ENCODE assay signal across 14 cellular contexts in the genomic region with DNA sequence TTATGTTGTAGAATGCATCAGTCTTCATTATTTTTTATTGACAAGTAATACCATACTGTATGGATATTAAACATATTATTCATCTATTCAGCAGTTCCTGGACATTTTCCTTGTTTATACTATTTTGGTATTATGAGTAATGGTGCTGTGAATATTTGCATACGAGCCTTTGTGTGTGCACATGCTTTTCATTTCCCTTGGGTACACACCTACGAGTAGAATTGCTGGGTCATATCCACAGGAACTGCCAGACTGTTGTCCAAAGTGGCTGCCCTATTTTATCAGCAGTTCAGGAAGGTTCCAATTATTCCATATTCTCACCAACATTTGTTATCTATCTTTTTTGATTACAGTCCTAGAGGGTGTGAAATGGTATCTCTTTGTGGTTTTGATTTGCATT.
DNase-seq lines count a peak whose midpoint lies in the region; FAIRE-seq and TF ChIP-seq lines count a peak whose summit lies in the region.
"Had no signal": no experiment of that assay in that cellular context is flagged by ENCODE, and none has a peak within 500 bp of the region (broad histone marks: within the 10 kb centered on the region; RNA-seq: fewer than 3 reads in every experiment).

No MANE protein-coding gene starts in this region.

- H3K9me3 ChIP-seq in DOHH2 (ENCODE audit: control insufficient read depth, insufficient read depth, low read length) (no peaks in the 10 kb centered on the region), Karpas-422 (ENCODE audit: low read length) (no peaks in the 10 kb centered on the region), astrocyte (ENCODE audit: insufficient read depth, low read depth, low read length) (no peaks in the 10 kb centered on the region)

- H2AFZ ChIP-seq in Karpas-422 (ENCODE audit: low read length) (no peak overlapping the region), astrocyte (ENCODE audit: low read depth, low read length) (no peak overlapping the region)

- H3K9me3 Mint-ChIP-seq in astrocyte (ENCODE audit: unreplicated experiment) = no peaks in the 10 kb centered on the region

- no peak overlapping the region for H3K27ac ChIP-seq in DOHH2 (ENCODE audit: low read depth, low read length)
- H3K27ac ChIP-seq in Karpas-422 (ENCODE audit: low read length) = no peak overlapping the region
- H3K27ac ChIP-seq in astrocyte (ENCODE audit: low read depth, low read length) = no peak overlapping the region
- H3K27ac ChIP-seq: C4-2B had no signal

- peaks cover 43% of the 10 kb centered on the region for H3K4me1 Mint-ChIP-seq in astrocyte (ENCODE audit: low read depth, unreplicated experiment)

- FAIRE-seq in astrocyte (lab: Jason Lieb, UNC) = no peak
- FAIRE-seq: A204.1, HTR-8/SVneo had no signal

- no peak overlapping the region; the same call in 1 of the 2 replicates for H3K4me3 ChIP-seq in DOHH2 (ENCODE audit: low read length)
- H3K4me3 ChIP-seq in Karpas-422 (ENCODE audit: low read length) = no peak overlapping the region
- H3K4me3 ChIP-seq in astrocyte (ENCODE audit: insufficient read depth, low read depth, low read length) = no peak overlapping the region
- no peak overlapping the region for H3K4me3 ChIP-seq in fibroblast of pulmonary artery (replicated peaks; ENCODE audit: low read depth, low read length)

- POLR2A ChIA-PET in HEK293T (lab: Yijun Ruan, JAX) (no interaction called here), GM10248 (lab: Yijun Ruan, JAX) (no interaction called here)

- TF ChIP-seq CTCF in DOHH2 (IDR thresholded peaks at IDR 0.05; ENCODE audit: low read depth, low read length, poor library complexity, severe bottlenecking) (no peak), astrocyte (IDR thresholded peaks at IDR 0.05; ENCODE audit: insufficient read depth, low read depth, low read length) (no peak), fibroblast of pulmonary artery (IDR thresholded peaks at IDR 0.05; ENCODE audit: low read length, missing control alignments) (no peak), GM10248 (IDR thresholded peaks at IDR 0.05; ENCODE audit: control extremely low read depth, extremely low read depth, low read depth, missing control alignments) (no peak)

- CTCF ChIA-PET in HEK293T (lab: Yijun Ruan, JAX) = no interaction called here
- CTCF ChIA-PET in GM10248 (lab: Yijun Ruan, JAX) = no interaction called here

- no peak overlapping the region for H3K27ac Mint-ChIP-seq in astrocyte (ENCODE audit: unreplicated experiment)

- no peaks in the 10 kb centered on the region for H3F3A ChIP-seq in DOHH2 (ENCODE audit: control insufficient read depth, insufficient read depth)

- H3K27me3 Mint-ChIP-seq in astrocyte (ENCODE audit: low read depth, unreplicated experiment) = peaks cover 6% of the 10 kb centered on the region

- H3K27me3 ChIP-seq in DOHH2 (ENCODE audit: control insufficient read depth, low read length) (0 out of 2 replicates have a peak, but pooled peaks cover 2% of the 10 kb centered on the region), Karpas-422 (ENCODE audit: low read length) (no peaks in the 10 kb centered on the region), astrocyte (ENCODE audit: insufficient read depth, low read length) (peaks cover 2% of the 10 kb centered on the region)

- H3K36me3 ChIP-seq in DOHH2 (ENCODE audit: control insufficient read depth, low read length) (no peaks in the 10 kb centered on the region), Karpas-422 (ENCODE audit: insufficient read depth, low read length) (no peaks in the 10 kb centered on the region), astrocyte (ENCODE audit: insufficient read depth, low read length) (no peaks in the 10 kb centered on the region)

- no peak overlapping the region for H3K9ac ChIP-seq in Karpas-422 (ENCODE audit: low read length)
- no peak overlapping the region for H3K9ac ChIP-seq in astrocyte (ENCODE audit: low read length)

- no peaks in the 10 kb centered on the region for H3K36me3 Mint-ChIP-seq in astrocyte (ENCODE audit: low read depth, unreplicated experiment)

- H4K20me1 ChIP-seq in DOHH2 (ENCODE audit: control insufficient read depth, insufficient read depth, low read depth, low read length) (no peaks in the 10 kb centered on the region), Karpas-422 (ENCODE audit: insufficient read depth, low read depth, low read length) (no peaks in the 10 kb centered on the region), astrocyte (ENCODE audit: insufficient read depth, low read length) (no peaks in the 10 kb centered on the region)

- H3K79me2 ChIP-seq in DOHH2 (ENCODE audit: control insufficient read depth, low read length) (no peaks in the 10 kb centered on the region), Karpas-422 (ENCODE audit: low read length) (no peaks in the 10 kb centered on the region), astrocyte (ENCODE audit: insufficient read depth, low read length) (no peaks in the 10 kb centered on the region)

- H3K4me1 ChIP-seq in DOHH2 (ENCODE audit: control insufficient read depth, low read length) = peaks cover 41% of the 10 kb centered on the region
- H3K4me1 ChIP-seq in Karpas-422 (ENCODE audit: low read length) = peaks cover 17% of the 10 kb centered on the region
- peaks cover 27% of the 10 kb centered on the region for H3K4me1 ChIP-seq in astrocyte (ENCODE audit: insufficient read depth, low read length)

- DNase-seq in Karpas-422 = no peak
- peak; percentile 2 for DNase-seq in astrocyte (ENCODE audit: low read depth)
- peak; percentile 9 for DNase-seq in fibroblast of pulmonary artery (ENCODE audit: low read depth)
- DNase-seq in HEK293T (ENCODE audit: extremely low spot score) = no peak
- no peak for DNase-seq in cardiac septum (ENCODE audit: low spot score)
- no peak for DNase-seq in GM03348 (ENCODE audit: low spot score)
- no peak for DNase-seq in GM10248 (ENCODE audit: extremely low spot score)
- DNase-seq: DMS79, NCI-H446, SIG-M5 had no signal

- no peak overlapping the region for H3K4me3 Mint-ChIP-seq in astrocyte (ENCODE audit: unreplicated experiment)

- intact Hi-C loops in cardiac septum (cut with DNase I) = no loop called here

- peak overlapping the region; percentile 29 for H3K4me2 ChIP-seq in DOHH2 (ENCODE audit: low read length)
- H3K4me2 ChIP-seq in Karpas-422 (ENCODE audit: low read depth, low read length, poor library complexity, severe bottlenecking) = peak overlapping the region; percentile 24
- H3K4me2 ChIP-seq in astrocyte (ENCODE audit: low read length) = no peak overlapping the region

- H3K9me2 ChIP-seq in DOHH2 (replicated peaks; ENCODE audit: control insufficient read depth, low read length) (no peaks in the 10 kb centered on the region), Karpas-422 (replicated peaks; ENCODE audit: insufficient read depth, low read length) (no peaks in the 10 kb centered on the region)

TF ChIP-seq in HEK293T, 16 proteins besides CTCF, POLR2A, EP300 and RAD21:
- TF ChIP-seq PKNOX1 (IDR thresholded peaks at IDR 0.05) = no peak
- TF ChIP-seq BHLHE40 (IDR thresholded peaks at IDR 0.05; ENCODE audit: borderline replicate concordance) = no peak

Comparison
In these comparisons a context has a peak if more than half of its experiments do, and no peak if none do; other contexts are left out.
1. DNase-seq: peak in astrocyte (single experiment) and fibroblast of pulmonary artery (single experiment); none in Karpas-422 (single experiment), HEK293T (single experiment), cardiac septum (single experiment), GM03348 (single experiment) and GM10248 (single experiment).